ENCODE assay signal across 8 cellular contexts in the genomic region with DNA sequence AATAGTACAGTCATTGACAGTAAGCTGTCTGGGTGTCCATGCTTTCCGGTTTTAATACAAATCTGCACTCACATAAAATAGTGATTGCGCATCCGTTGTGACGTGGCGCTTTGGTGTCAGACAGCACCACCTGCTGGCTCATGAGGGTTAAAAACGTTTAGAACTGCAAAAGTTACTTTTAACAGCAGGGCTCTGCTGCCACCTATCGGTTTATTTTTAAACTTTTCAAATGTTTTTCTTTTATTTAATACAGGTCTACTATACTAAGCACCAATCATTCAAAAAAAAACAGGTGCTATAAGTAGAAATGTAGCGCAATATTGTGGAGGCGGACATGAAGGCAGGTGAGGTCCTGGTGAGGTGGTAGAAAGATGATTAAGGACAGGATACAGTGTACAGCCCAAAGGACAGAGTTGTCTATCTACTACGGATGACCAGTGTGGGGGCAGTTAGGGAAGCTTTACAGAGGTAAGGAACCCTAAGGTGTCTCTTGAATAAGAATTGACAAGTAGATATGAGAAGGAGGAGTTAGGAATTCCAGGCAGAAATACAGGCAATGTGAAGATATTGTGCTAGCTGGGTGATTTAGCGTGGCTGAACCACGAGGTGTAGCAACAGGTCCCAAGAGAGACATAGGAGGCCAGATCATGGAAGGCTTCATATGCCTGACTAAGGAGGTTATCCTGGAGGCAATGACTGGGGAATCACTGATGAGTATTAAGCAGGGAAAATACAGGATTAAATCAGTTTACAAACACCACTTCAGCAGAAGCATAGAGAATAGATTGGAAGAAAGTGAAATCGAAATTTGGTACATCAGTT.
A peak's percentile ranks its signal among the peaks of the same experiment; 100 is the strongest.
DNase-seq lines count a peak whose midpoint lies in the region; ATAC-seq and TF ChIP-seq lines count a peak whose summit lies in the region.

No MANE protein-coding gene starts in this region.

- no peaks in the 10 kb centered on the region for H3F3A ChIP-seq in neural progenitor cell (ENCODE audit: low read depth)

- H3K4me1 Mint-ChIP-seq in neural progenitor cell: no peaks in the 10 kb centered on the region

- no peaks in the 10 kb centered on the region for H3K36me3 Mint-ChIP-seq in neural progenitor cell

- no peak overlapping the region for H3K27ac ChIP-seq in Peyer's patch
- no peak overlapping the region for H3K27ac ChIP-seq in neural progenitor cell
- no peak overlapping the region for H3K27ac ChIP-seq in stomach

- no peak overlapping the region for H3K4me2 ChIP-seq in neural progenitor cell

- no peaks in the 10 kb centered on the region for H3K27me3 Mint-ChIP-seq in neural progenitor cell (ENCODE audit: insufficient read depth, low read depth)

- H3K4me3 Mint-ChIP-seq in neural progenitor cell: no peak overlapping the region

- H3K9me3 ChIP-seq in Peyer's patch (no peaks in the 10 kb centered on the region), neural progenitor cell (ENCODE audit: low read depth) (no peaks in the 10 kb centered on the region), stomach (no peaks in the 10 kb centered on the region)

- TF ChIP-seq CTCF in LNCAP (IDR thresholded peaks at IDR 0.05) (peak; percentile 94), Peyer's patch (IDR thresholded peaks at IDR 0.05) (peak; percentile 73 to 98 (median 96)), fibroblast of mammary gland (conservative IDR thresholded peaks at IDR 0.05; ENCODE audit: control insufficient read depth, insufficient read depth, low read depth, low read length) (peak; percentile 97), neural progenitor cell (IDR thresholded peaks at IDR 0.05) (peak; percentile 100), stomach (IDR thresholded peaks at IDR 0.05) (peak in 6 of 7 experiments; percentile 27 to 94 (median 73))

- H2AFZ ChIP-seq in neural progenitor cell (replicated peaks): no peak overlapping the region

- H3K36me3 ChIP-seq in Peyer's patch (no peaks in the 10 kb centered on the region), neural progenitor cell (no peaks in the 10 kb centered on the region), stomach (no peaks in the 10 kb centered on the region)

- no peak overlapping the region for H3K9ac ChIP-seq in neural progenitor cell

- no peaks in the 10 kb centered on the region for H3K27me3 ChIP-seq in Peyer's patch
- H3K27me3 ChIP-seq in neural progenitor cell: peaks cover 29% of the 10 kb centered on the region
- peaks cover 0 to 8% (median 0%) of the 10 kb centered on the region in 3 donors for H3K27me3 ChIP-seq in stomach

- intact Hi-C loops in stomach (cut with DNase I; ENCODE audit: low total_unique reads): loop anchor here (5.0 kb wide), 1 partner anchor 715 kb away; no protein-coding TSS in a partner anchor

- no peak overlapping the region for H3K27ac Mint-ChIP-seq in neural progenitor cell

- DNase-seq in DMS 273 (lab: John Stamatoyannopoulos, UW; ENCODE audit: unreplicated experiment): peak; percentile 87
- peak; percentile 61 to 88 (median 64) for DNase-seq in Peyer's patch
- DNase-seq in activated T-cell treated with anti-CD3 and anti-CD28 coated beads, Interleukin-2, amount 50 U/mL, for 48 hours: peak; percentile 81 to 82
- DNase-seq in fibroblast of mammary gland (ENCODE audit: low read depth): peak; percentile 90
- peak; percentile 93 for DNase-seq in neural progenitor cell (ENCODE audit: low spot score)
- peak; percentile 75 for DNase-seq in stomach

- no peaks in the 10 kb centered on the region for H3K79me2 ChIP-seq in neural progenitor cell (ENCODE audit: low read depth)

- H4K20me1 ChIP-seq in neural progenitor cell (ENCODE audit: low read depth): no peaks in the 10 kb centered on the region

- no peak for TF ChIP-seq EP300 in stomach (IDR thresholded peaks at IDR 0.05)

- peak; percentile 72 for ATAC-seq in GM21528 (IDR thresholded peaks at IDR 0.05; ENCODE audit: low FRiP score, unreplicated experiment)

- H3K4me1 ChIP-seq in Peyer's patch (no peaks in the 10 kb centered on the region), neural progenitor cell (no peaks in the 10 kb centered on the region), stomach (peaks cover 0 to 4% (median 0%) of the 10 kb centered on the region in 4 donors)

- TF ChIP-seq POLR2A in Peyer's patch (IDR thresholded peaks at IDR 0.05): no peak
- TF ChIP-seq POLR2A in stomach (IDR thresholded peaks at IDR 0.05): no peak

- 25 to 29% (median 27%) methylated on average over 13 of the region's 13 CpGs for WGBS in stomach, 5 donors

- H3K4me3 ChIP-seq in Peyer's patch (no peak overlapping the region), fibroblast of mammary gland (ENCODE audit: control insufficient read depth, low read depth, low read length) (no peak overlapping the region), neural progenitor cell (no peak overlapping the region), stomach (no peak overlapping the region)

- no peaks in the 10 kb centered on the region for H3K9me3 Mint-ChIP-seq in neural progenitor cell
